ENCODE assay signal across 28 cellular contexts in the genomic region with DNA sequence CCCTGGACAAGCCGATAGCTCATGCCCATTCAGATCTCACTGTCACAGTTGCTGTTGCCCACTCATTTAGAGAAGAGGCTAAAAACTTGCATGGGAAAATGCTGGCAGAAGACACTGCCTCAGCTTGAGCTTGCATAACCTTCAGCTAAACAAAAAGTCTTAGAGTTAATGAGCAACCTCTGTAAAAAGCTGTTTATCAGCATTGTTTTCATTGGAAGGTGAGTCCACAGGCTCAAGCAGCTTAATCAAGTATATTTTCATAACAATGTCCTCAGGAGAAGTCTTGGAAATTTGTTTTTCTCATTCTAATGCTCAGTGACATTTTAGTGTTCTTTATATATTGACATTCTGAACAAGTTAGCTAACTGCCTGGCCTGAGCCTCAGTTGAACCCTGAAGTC.
"Had no signal": no experiment of that assay in that cellular context is flagged by ENCODE, and none has a peak within 500 bp of the region (broad histone marks: within the 10 kb centered on the region; RNA-seq: fewer than 3 reads in every experiment).

No MANE protein-coding gene starts in this region.

- H3K36me3 ChIP-seq: brain microvascular endothelial cell, cardiac muscle cell, MG63, SJSA1 had no signal

- DNase-seq: activated CD4-positive, alpha-beta memory T cell treated with anti-CD3 and anti-CD28 coated beads, Interleukin-2, amount 10 ng/mL, durations not matched to agents 7 days and 5 days; activated CD4-positive, alpha-beta T cell treated with anti-CD3 and anti-CD28 coated beads, Interleukin-2, amount 50 U/mL, for 1 hour; activated CD4-positive, CD25-positive, alpha-beta regulatory T cell; activated gamma-delta T cell; activated naive CD4-positive, alpha-beta T cell treated with anti-CD3 and anti-CD28 coated beads for 36 hours; activated T-cell treated with anti-CD3 and anti-CD28 coated beads for 4 hours; activated T-cell treated with anti-CD3 and anti-CD28 coated beads, Interleukin-2, amount 50 U/mL, for 48 hours; amygdala; brain microvascular endothelial cell; MG63; MV-4-11; NCI-H1092 treated with DMSO at 0.1 percent for 48 hours; NCI-H1417 treated with DMSO at 0.1 percent for 48 hours; NCI-H1694; NCI-H2029; NCI-H2107; NCI-H2171 treated with DMSO at 0.1 percent for 48 hours; NCI-H226; NCI-H526 treated with DMSO at 0.1 percent for 48 hours; PC-3; SHP77 had no signal

- H3K4me1 ChIP-seq: SJSA1 had no signal

- H3K9ac ChIP-seq: KMS-11 had no signal

- H3K4me3 Mint-ChIP-seq: activated CD4-positive, alpha-beta memory T cell treated with anti-CD3 and anti-CD28 coated beads, Interleukin-2, amount 10 ng/mL, durations not matched to agents 7 days and 5 days; activated naive CD4-positive, alpha-beta T cell treated with anti-CD3 and anti-CD28 coated beads for 36 hours; activated naive CD8-positive, alpha-beta T cell; activated T-helper 17 cell treated with anti-CD3 and anti-CD28 coated beads, Interleukin-2, amount 50 U/mL, for 72 hours; T-helper 1 cell treated with Interleukin-12 subunit alpha and Interleukin-12 subunit beta and Interleukin-4 antibody, amounts not matched to agents 30 μg/mL and 1 μg/mL, for 36 hours had no signal

- H3K27me3 ChIP-seq: brain microvascular endothelial cell, cardiac muscle cell, MG63, SJSA1 had no signal

- H3K36me3 Mint-ChIP-seq: activated naive CD8-positive, alpha-beta T cell had no signal

- H3K4me1 Mint-ChIP-seq: activated CD4-positive, alpha-beta memory T cell treated with anti-CD3 and anti-CD28 coated beads, Interleukin-2, amount 10 ng/mL, durations not matched to agents 7 days and 5 days; activated T-helper 17 cell treated with anti-CD3 and anti-CD28 coated beads, Interleukin-2, amount 50 U/mL, for 72 hours had no signal

- H3K4me3 ChIP-seq: cardiac muscle cell, MG63, SJSA1 had no signal

- H3K9me3 Mint-ChIP-seq: activated naive CD4-positive, alpha-beta T cell treated with anti-CD3 and anti-CD28 coated beads for 36 hours had no signal

- H3K27ac ChIP-seq: brain microvascular endothelial cell, cardiac muscle cell, KMS-11, SJSA1 had no signal

- H3K9me3 ChIP-seq: MG63 had no signal

- H3K27me3 Mint-ChIP-seq: activated CD4-positive, alpha-beta memory T cell treated with anti-CD3 and anti-CD28 coated beads, Interleukin-2, amount 10 ng/mL, durations not matched to agents 7 days and 5 days; activated naive CD8-positive, alpha-beta T cell; activated T-helper 17 cell treated with anti-CD3 and anti-CD28 coated beads, Interleukin-2, amount 50 U/mL, for 72 hours had no signal

- ATAC-seq: activated T-helper 17 cell treated with anti-CD3 and anti-CD28 coated beads, Interleukin-2, amount 50 U/mL, for 72 hours; PC-3; SK-N-SH treated with all-trans-retinoic acid at 6 μM for 48 hours had no signal

- H3K27ac Mint-ChIP-seq: activated CD4-positive, alpha-beta memory T cell treated with anti-CD3 and anti-CD28 coated beads, Interleukin-2, amount 10 ng/mL, durations not matched to agents 7 days and 5 days; activated naive CD4-positive, alpha-beta T cell treated with anti-CD3 and anti-CD28 coated beads for 36 hours; activated naive CD8-positive, alpha-beta T cell; activated T-helper 17 cell treated with anti-CD3 and anti-CD28 coated beads, Interleukin-2, amount 50 U/mL, for 72 hours; T-helper 1 cell treated with Interleukin-12 subunit alpha and Interleukin-12 subunit beta and Interleukin-4 antibody, amounts not matched to agents 30 μg/mL and 1 μg/mL, for 36 hours had no signal

- H3K4me2 ChIP-seq: KMS-11 had no signal
